ENCODE assay signal across 29 cellular contexts in genomic region chr7:135156290-135156689, GRCh38. TPM values are rescaled to one million over a fixed set of nuclear protein-coding genes. Genes with fewer than 3 reads are reported as not detected.
"Had no signal": no experiment of that assay in that cellular context is flagged by ENCODE, and none has a peak within 500 bp of the region (broad histone marks: within the 10 kb centered on the region; RNA-seq: fewer than 3 reads in every experiment).

No MANE protein-coding gene starts in this region.

- H3K4me1 ChIP-seq: colonic mucosa had no signal

- H3K9me3 ChIP-seq: colonic mucosa, neutrophil, pancreas, testis had no signal

- H3K27ac Mint-ChIP-seq: dendritic cell treated with granulocyte-macrophage colony-stimulating factor and Interleukin-4, amounts not matched to agents 40 ng/mL and 50 ng/mL, for 4 days; mesothelial cell of epicardium; type B pancreatic cell had no signal

- H3K36me3 ChIP-seq: colonic mucosa, pancreas had no signal

- H3K4me3 Mint-ChIP-seq: dendritic cell treated with granulocyte-macrophage colony-stimulating factor and Interleukin-4, amounts not matched to agents 40 ng/mL and 50 ng/mL, for 4 days; mesothelial cell of epicardium; natural killer cell treated with Interleukin-12 subunit alpha and Interleukin-12 subunit beta and Interleukin-15 and Interleukin-18, amount 100 ng/mL, for 72 hours; neural crest cell; stimulated activated effector memory CD8-positive, alpha-beta T cell treated with anti-CD3 and anti-CD28 coated beads, Interleukin-12 subunit alpha, Interleukin-12 subunit beta, amount 100 ng/mL, for 72 hours; type B pancreatic cell had no signal

- ATAC-seq: heart left ventricle; left lobe of liver; mucosa of descending colon; natural killer cell treated with Interleukin-12 subunit alpha and Interleukin-12 subunit beta and Interleukin-15 and Interleukin-18, amount 100 ng/mL, for 72 hours; pancreas; sciatic nerve; stimulated activated effector memory CD8-positive, alpha-beta T cell treated with anti-CD3 and anti-CD28 coated beads, Interleukin-12 subunit alpha, Interleukin-12 subunit beta, amount 100 ng/mL, for 72 hours; stimulated activated naive CD8-positive, alpha-beta T cell treated with anti-CD3 and anti-CD28 coated beads, Interleukin-15, Interleukin-2, amounts not matched to agents 100 U/mL and 50 U/mL, for 24 hours had no signal

- H3K4me2 ChIP-seq: hepatocyte, smooth muscle cell had no signal

- H3K27ac ChIP-seq: colonic mucosa, esophagus squamous epithelium, hepatocyte, neutrophil, pancreas, testis, tibial artery had no signal

- H2AFZ ChIP-seq: hepatocyte had no signal

- H3K27me3 Mint-ChIP-seq: dendritic cell treated with granulocyte-macrophage colony-stimulating factor and Interleukin-4, amounts not matched to agents 40 ng/mL and 50 ng/mL, for 4 days; naive B cell; natural killer cell treated with Interleukin-12 subunit alpha and Interleukin-12 subunit beta and Interleukin-15 and Interleukin-18, amount 100 ng/mL, for 72 hours; type B pancreatic cell had no signal

- DNase-seq: colonic mucosa; effector CD8-positive, alpha-beta T cell; esophagus squamous epithelium; foreskin melanocyte; heart left ventricle; kidney; mesenchymal stem cell; mucosa of descending colon; naive B cell; pancreas; stimulated activated CD4-positive, alpha-beta T cell treated with anti-CD3 and anti-CD28 coated beads, Interleukin-12 subunit alpha, Interleukin-12 subunit beta, amount 100 ng/mL, for 4 hours; stimulated activated CD4-positive, alpha-beta T cell treated with anti-CD3 and anti-CD28 coated beads, Interleukin-2, amount 100 ng/mL, for 24 hours; stimulated activated CD4-positive, alpha-beta T cell treated with anti-CD3 and anti-CD28 coated beads, Interleukin-4, amount 100 ng/mL, for 24 hours; stimulated activated naive CD8-positive, alpha-beta T cell treated with anti-CD3 and anti-CD28 coated beads, Interleukin-15, Interleukin-2, amounts not matched to agents 100 U/mL and 50 U/mL, for 24 hours; substantia nigra; testis; tibial artery had no signal

- H3K4me3 ChIP-seq: colonic mucosa, esophagus squamous epithelium, heart left ventricle, hepatocyte, lung, mucosa of descending colon, pancreas, smooth muscle cell, testis, tibial artery had no signal

- H3K27me3 ChIP-seq: colonic mucosa, esophagus squamous epithelium, heart left ventricle, hepatocyte, neutrophil, pancreas, testis, tibial artery had no signal

RNA-seq across cellular contexts. Expression of gene TMEM140, which starts 8.4 kb away (rescaled TPM):
- total RNA-seq: smooth muscle cell had no signal
